Comparison of ENCODE assay signal across 18 cellular contexts in genomic region chr16:87693827-87694226, GRCh38.
DNase-seq lines count a peak whose midpoint lies in the region; ATAC-seq, FAIRE-seq and TF ChIP-seq lines count a peak whose summit lies in the region.
"Had no signal": no experiment of that assay in that cellular context is flagged by ENCODE, and none has a peak within 500 bp of the region (broad histone marks: within the 10 kb centered on the region; RNA-seq: fewer than 3 reads in every experiment).

No MANE protein-coding gene starts in this region.

- no peak for TF ChIP-seq RAD21 in H1 (IDR thresholded peaks at IDR 0.05 in 1 of 2, conservative IDR thresholded peaks at IDR 0.05 in 1 of 2; ENCODE audit: low read depth in 2 of 2, low read length in 2 of 2)

- FAIRE-seq in H1 (lab: Jason Lieb, UNC) = no peak
- FAIRE-seq: D721Med, GM12878, GM19239 had no signal

- TF ChIP-seq POLR2A in H1 (IDR thresholded peaks at IDR 0.05; ENCODE audit: control extremely low read depth in 1 of 2, low read depth in 2 of 2, low read length in 2 of 2) = no peak

- 0 out of 22 replicates have a peak overlapping the region, but pooled peaks of 2 of the 11 experiments have one; percentile 28 to 38 for H3K9ac ChIP-seq in BLaER1 treated with 17β-estradiol and CSF1 and Interleukin-3, amounts not matched to agents 10 nM and 100 nM
- H3K9ac ChIP-seq in H1 (replicated peaks in 1 of 4; ENCODE audit: extremely low read depth in 1 of 4, low read depth in 3 of 4, low read length in 3 of 4) = no peak overlapping the region

- CTCF ChIA-PET in H1 (lab: Charles Lee; ENCODE audit: partially characterized antibody) = interaction anchor here (1.1 to 6.6 kb wide), 7 partner anchors 8 to 123 kb away, joined by 3 to 47 read pairs (median 5); no protein-coding TSS in a partner anchor

- H2AFZ ChIP-seq in H1 (ENCODE audit: low read length) = no peak overlapping the region

- H2BK15ac ChIP-seq in H1 (ENCODE audit: low read length) = no peak overlapping the region

- 88% methylated on average over 16 of the region's 16 CpGs; no CpG with 5 or more reads in 1 of the 2 experiments for WGBS in H1 (ENCODE audit: extremely low coverage in 1 of 2, insufficient coverage in 1 of 2, insufficient read length in 1 of 2, insufficient replicate concordance in 2 of 2, low coverage in 1 of 2, low lambda C conversion rate in 2 of 2, missing lambda C conversion rate in 1 of 2), 2 experiments

- no peak overlapping the region for H3K4me3 ChIP-seq in BLaER1 treated with 17β-estradiol and CSF1 and Interleukin-3, amounts not matched to agents 10 nM and 100 nM
- no peak overlapping the region for H3K4me3 ChIP-seq in H1 (ENCODE audit: extremely low read depth in 1 of 4, insufficient read depth in 2 of 4, low read depth in 3 of 4, low read length in 4 of 4)
- H3K4me3 ChIP-seq: GM12878 had no signal

- peaks cover 0 to 84% (median 45%) of the 10 kb centered on the region in 11 experiments; a peak in 18 of 22 replicates for H4K20me1 ChIP-seq in BLaER1 treated with 17β-estradiol and CSF1 and Interleukin-3, amounts not matched to agents 10 nM and 100 nM
- H4K20me1 ChIP-seq in H1 (replicated peaks in 1 of 2; ENCODE audit: control insufficient read depth in 1 of 2, insufficient read depth in 2 of 2, low read length in 2 of 2) = peaks cover 7 to 14% of the 10 kb centered on the region in 2 experiments

- H2BK20ac ChIP-seq in H1 (ENCODE audit: low read length) = no peak overlapping the region

- H3K4me1 ChIP-seq in BLaER1 treated with 17β-estradiol and CSF1 and Interleukin-3, amounts not matched to agents 10 nM and 100 nM = peaks cover 14 to 81% (median 77%) of the 10 kb centered on the region in 10 experiments; a peak in 19 of 20 replicates
- H3K4me1 ChIP-seq in H1 (replicated peaks in 1 of 4; ENCODE audit: control insufficient read depth in 3 of 4, insufficient read depth in 4 of 4, low read length in 3 of 4) = no peaks in the 10 kb centered on the region; a peak in 1 of 7 replicates

- no peaks in the 10 kb centered on the region for H3K9me3 ChIP-seq in BLaER1 treated with 17β-estradiol and CSF1 and Interleukin-3, amounts not matched to agents 10 nM and 100 nM (replicated peaks in 1 of 11)
- no peaks in the 10 kb centered on the region for H3K9me3 ChIP-seq in H1 (ENCODE audit: insufficient read depth in 2 of 2, low read depth in 1 of 2, low read length in 1 of 2)

- no peak for TF ChIP-seq CTCF in H1 (IDR thresholded peaks at IDR 0.05; ENCODE audit: control extremely low read depth in 1 of 3, insufficient read depth in 1 of 3, low read depth in 1 of 3, low read length in 3 of 3)

- H4K5ac ChIP-seq in H1 (ENCODE audit: insufficient read length, low read depth, low read length) = no peak overlapping the region

- no peaks in the 10 kb centered on the region for H3K23me2 ChIP-seq in H1 (ENCODE audit: low read depth, low read length)

- no peak for DNase-seq in H1 (ENCODE audit: low read depth in 1 of 2, low spot score in 2 of 2)
- DNase-seq in superior temporal gyrus (ENCODE audit: extremely low spot score) = no peak
- no peak for DNase-seq in OCI-M2 (lab: John Stamatoyannopoulos, UW; ENCODE audit: unreplicated experiment)
- DNase-seq: CD4-positive, alpha-beta T cell; CD8-positive, alpha-beta memory T cell; DMS 273 treated with DMSO at 0.1 percent for 48 hours; DMS79; EL; GDM1; GOT3; H7 had no signal

- no peak overlapping the region for H4K91ac ChIP-seq in H1 (replicated peaks; ENCODE audit: insufficient read length, low read length)

- no peak overlapping the region for H3K23ac ChIP-seq in H1 (ENCODE audit: insufficient read length)

- no peak for TF ChIP-seq EP300 in H1 (IDR thresholded peaks at IDR 0.05; ENCODE audit: borderline replicate concordance in 1 of 2, low read depth in 2 of 2, low read length in 2 of 2)

- H3K27me3 ChIP-seq in BLaER1 treated with 17β-estradiol and CSF1 and Interleukin-3, amounts not matched to agents 10 nM and 100 nM = peaks cover 0 to 23% (median 0%) of the 10 kb centered on the region in 11 experiments; a peak in 5 of 22 replicates
- no peaks in the 10 kb centered on the region for H3K27me3 ChIP-seq in H1 (replicated peaks in 1 of 4; ENCODE audit: control insufficient read depth in 3 of 4, extremely low read depth in 1 of 4, insufficient read depth in 3 of 4, low read length in 3 of 4)

- no peak overlapping the region for H3K18ac ChIP-seq in H1 (ENCODE audit: extremely low read depth, low read length)

- no peaks in the 10 kb centered on the region for H3K79me2 ChIP-seq in H1 (ENCODE audit: control insufficient read depth in 1 of 2, insufficient read depth in 2 of 2, low read length in 2 of 2)

- no peak overlapping the region for H3K27ac ChIP-seq in BLaER1 treated with 17β-estradiol and CSF1 and Interleukin-3, amounts not matched to agents 10 nM and 100 nM
- peak overlapping the region; percentile 38 for H3K27ac ChIP-seq in angular gyrus (ENCODE audit: low read depth, low read length)
- no peak overlapping the region for H3K27ac ChIP-seq in H1 (ENCODE audit: low read depth, low read length)

- no peak overlapping the region for H2AK5ac ChIP-seq in H1 (ENCODE audit: low read depth, low read length)

- H3K4me2 ChIP-seq in BLaER1 treated with 17β-estradiol and CSF1 and Interleukin-3, amounts not matched to agents 10 nM and 100 nM = peak overlapping the region in 6 of 11 experiments; percentile 78 to 97 (median 87); a peak in 9 of 22 replicates
- no peak overlapping the region for H3K4me2 ChIP-seq in H1 (ENCODE audit: insufficient read depth in 1 of 2, low read depth in 2 of 2, low read length in 2 of 2)

- H3K36me3 ChIP-seq in BLaER1 treated with 17β-estradiol and CSF1 and Interleukin-3, amounts not matched to agents 10 nM and 100 nM = peaks cover 8 to 41% (median 23%) of the 10 kb centered on the region in 11 experiments; a peak in 16 of 22 replicates
- peaks cover 4 to 39% (median 13%) of the 10 kb centered on the region in 4 experiments; a peak in 6 of 8 replicates for H3K36me3 ChIP-seq in H1 (ENCODE audit: control insufficient read depth in 2 of 4, insufficient read depth in 4 of 4, low read length in 3 of 4)

- POLR2A ChIA-PET in H1 (lab: Charles Lee; ENCODE audit: partially characterized antibody) = no interaction called here

- no peak for ATAC-seq in GM21423 (IDR thresholded peaks at IDR 0.05; ENCODE audit: unreplicated experiment)
- ATAC-seq: GM12878, HCT116 had no signal

- H2BK5ac ChIP-seq in H1 (ENCODE audit: low read depth, low read length) = no peak overlapping the region

- no peaks in the 10 kb centered on the region for H3K79me1 ChIP-seq in H1 (ENCODE audit: low read depth, low read length)

- H4K8ac ChIP-seq in H1 (ENCODE audit: extremely low read depth, insufficient read depth, low read length) = peak overlapping the region; percentile 2; the same call in 1 of the 2 replicates

- no peak overlapping the region for H3K4ac ChIP-seq in H1 (replicated peaks; ENCODE audit: insufficient read length, low read depth, low read length)

- no peak overlapping the region for H3K14ac ChIP-seq in H1 (ENCODE audit: insufficient read length)

- H3K56ac ChIP-seq in H1 (replicated peaks; ENCODE audit: insufficient read length, low read depth, low read length) = no peak overlapping the region

- no peak overlapping the region for H2BK120ac ChIP-seq in H1 (replicated peaks; ENCODE audit: low read depth, low read length)

- H2BK12ac ChIP-seq in H1 (ENCODE audit: low read depth, low read length) = no peak overlapping the region

TF ChIP-seq in H1, 55 proteins besides CTCF, POLR2A, EP300 and RAD21:
- TF ChIP-seq RFX5 (IDR thresholded peaks at IDR 0.05; ENCODE audit: borderline replicate concordance, low read depth, low read length) (no peak), TAF1 (IDR thresholded peaks at IDR 0.05; ENCODE audit: low read depth, low read length) (no peak)

Comparison
In these comparisons a context has a peak if more than half of its experiments do, and no peak if none do; other contexts are left out.
1. H3K4me2 ChIP-seq: peak in BLaER1 treated with 17β-estradiol and CSF1 and Interleukin-3, amounts not matched to agents 10 nM and 100 nM (6 of 11); none in H1 (0 of 2).